In genomic region chr3:150183619-150184425, GRCh38 we compare ENCODE assay signal across 8 cellular contexts.
DNase-seq lines count a peak whose midpoint lies in the region; ATAC-seq and TF ChIP-seq lines count a peak whose summit lies in the region.

No MANE protein-coding gene starts in this region.

- peak; percentile 92 for ATAC-seq in GM19328 (IDR thresholded peaks at IDR 0.05; ENCODE audit: unreplicated experiment)
- peak; percentile 57 for ATAC-seq in HG03575 (IDR thresholded peaks at IDR 0.05; ENCODE audit: extremely low read depth, insufficient number of reproducible peaks, low FRiP score, unreplicated experiment)

- TF ChIP-seq CTCF in epithelial cell of proximal tubule (conservative IDR thresholded peaks at IDR 0.05; ENCODE audit: low read depth, low read length): peak; percentile 80
- TF ChIP-seq CTCF in mesothelial cell of epicardium (IDR thresholded peaks at IDR 0.05; ENCODE audit: unreplicated experiment): peak; percentile 33

- H3K36me3 Mint-ChIP-seq in mesothelial cell of epicardium: no peaks in the 10 kb centered on the region

- no peak overlapping the region for H3K4me3 Mint-ChIP-seq in mesothelial cell of epicardium

- peak in 13 of 14 donors; percentile 20 to 70 (median 51) for DNase-seq in C1 segment of cervical spinal cord (lab: John Stamatoyannopoulos, UW)
- peak; percentile 81 for DNase-seq in NCI-H748 (lab: John Stamatoyannopoulos, UW; ENCODE audit: unreplicated experiment)
- peak; percentile 37 for DNase-seq in activated CD8-positive, alpha-beta memory T cell treated with anti-CD3 and anti-CD28 coated beads, Interleukin-2, amount 50 U/mL, for 4 hours
- DNase-seq in epithelial cell of proximal tubule (ENCODE audit: low read depth): peak; percentile 36
- peak; percentile 27 to 72 for DNase-seq in mesothelial cell of epicardium (ENCODE audit: low spot score in 2 of 2, unreplicated experiment in 2 of 2)
- peak; percentile 2 to 7 for DNase-seq in stimulated activated CD8-positive, alpha-beta memory T cell treated with anti-CD3 and anti-CD28 coated beads, Interleukin-4, amount 100 ng/mL, for 1 hour (ENCODE audit: low read depth in 2 of 2, low spot score in 1 of 2)

- peaks cover 16% of the 10 kb centered on the region for H3K4me1 Mint-ChIP-seq in mesothelial cell of epicardium

- H3K9me3 Mint-ChIP-seq in mesothelial cell of epicardium: peaks cover 23% of the 10 kb centered on the region

- no peaks in the 10 kb centered on the region for H3K27me3 Mint-ChIP-seq in mesothelial cell of epicardium (ENCODE audit: low read depth)

- no peak overlapping the region for H3K27ac Mint-ChIP-seq in mesothelial cell of epicardium

- H3K4me3 ChIP-seq in epithelial cell of proximal tubule (ENCODE audit: low read depth, low read length): peak overlapping the region; percentile 58

Comparison
In these comparisons a context has a peak if more than half of its experiments do, and no peak if none do; other contexts are left out.
1. Peak in every context shown above with its lines: DNase-seq, ATAC-seq and H3K4me3 ChIP-seq.
2. DNase-seq: peak in every context shown above with its lines; median percentile 81 in NCI-H748; 51 in C1 segment of cervical spinal cord; 50 in mesothelial cell of epicardium; 37 in activated CD8-positive, alpha-beta memory T cell treated with anti-CD3 and anti-CD28 coated beads, Interleukin-2, amount 50 U/mL, for 4 hours; 36 in epithelial cell of proximal tubule; 4 in stimulated activated CD8-positive, alpha-beta memory T cell treated with anti-CD3 and anti-CD28 coated beads, Interleukin-4, amount 100 ng/mL, for 1 hour.